ENCODE assay signal across 2 cellular contexts in genomic region chr2:224569654-224570053, GRCh38.
TF ChIP-seq lines count a peak whose summit lies in the region.

No MANE protein-coding gene starts in this region.

TF ChIP-seq in GM23338, 12 proteins besides CTCF, POLR2A, EP300 and RAD21:
- TF ChIP-seq ZNF114 (CRISPR knock-in tag; IDR thresholded peaks at IDR 0.05) (no peak), ETS1 (IDR thresholded peaks at IDR 0.05) (no peak), JUNB (IDR thresholded peaks at IDR 0.05; ENCODE audit: unreplicated experiment) (no peak), REST (IDR thresholded peaks at IDR 0.05; ENCODE audit: unreplicated experiment) (no peak), NANOG (IDR thresholded peaks at IDR 0.05; ENCODE audit: borderline replicate concordance) (no peak), POLR2AphosphoS5 (IDR thresholded peaks at IDR 0.05; ENCODE audit: low read depth) (no peak)

TF ChIP-seq in GM12878, 131 proteins besides CTCF, POLR2A, EP300 and RAD21:
- no peak for TF ChIP-seq BCL11A (IDR thresholded peaks at IDR 0.05; ENCODE audit: low read depth, low read length)
- no peak for TF ChIP-seq SP1 (IDR thresholded peaks at IDR 0.05; ENCODE audit: low read depth, low read length)
- TF ChIP-seq IRF4 (IDR thresholded peaks at IDR 0.05; ENCODE audit: low read depth, low read length) = no peak
- no peak for TF ChIP-seq TBL1XR1 (IDR thresholded peaks at IDR 0.05; ENCODE audit: low read depth, low read length)
- TF ChIP-seq ZNF24 (IDR thresholded peaks at IDR 0.05) = no peak
- TF ChIP-seq RCOR1 (conservative IDR thresholded peaks at IDR 0.05; ENCODE audit: low read depth, low read length) = no peak
- no peak for TF ChIP-seq CREB1 (IDR thresholded peaks at IDR 0.05; ENCODE audit: low read depth)
- no peak for TF ChIP-seq DPF2 (IDR thresholded peaks at IDR 0.05)
- no peak for TF ChIP-seq MAX (IDR thresholded peaks at IDR 0.05; ENCODE audit: low read depth, low read length)
- TF ChIP-seq SREBF1 (IDR thresholded peaks at IDR 0.05; ENCODE audit: low read length) = no peak
- TF ChIP-seq EZH2 (IDR thresholded peaks at IDR 0.05; ENCODE audit: borderline replicate concordance, control insufficient read depth, low read depth, low read length) = no peak
- no peak for TF ChIP-seq FOXM1 (IDR thresholded peaks at IDR 0.05; ENCODE audit: low read depth, low read length)
- no peak for TF ChIP-seq ATF7 (IDR thresholded peaks at IDR 0.05; ENCODE audit: low read depth)
- TF ChIP-seq GABPA (IDR thresholded peaks at IDR 0.05; ENCODE audit: low read depth) = no peak
- TF ChIP-seq USF1 (IDR thresholded peaks at IDR 0.05; ENCODE audit: borderline replicate concordance, extremely low read length, insufficient read depth, low read depth, low read length) = no peak
- no peak for TF ChIP-seq PBX3 (IDR thresholded peaks at IDR 0.05; ENCODE audit: insufficient replicate concordance, low read depth, low read length)
- TF ChIP-seq ATF3 (IDR thresholded peaks at IDR 0.05; ENCODE audit: borderline replicate concordance, extremely low read depth, low read depth, low read length) = no peak
- TF ChIP-seq CHD4 (IDR thresholded peaks at IDR 0.05) = no peak
- no peak for TF ChIP-seq USF2 (IDR thresholded peaks at IDR 0.05; ENCODE audit: borderline replicate concordance, low read depth, low read length)
- TF ChIP-seq ASH2L (IDR thresholded peaks at IDR 0.05; ENCODE audit: borderline replicate concordance, low read depth) = no peak
TF ChIP-seq in GM12878: peak in this region for 0.
